ENCODE assay signal across 27 cellular contexts in genomic region chr6:25623874-25624273, GRCh38. TPM values are rescaled to one million over a fixed set of nuclear protein-coding genes. Genes with fewer than 3 reads are reported as not detected.
DNase-seq lines count a peak whose midpoint lies in the region; ATAC-seq and TF ChIP-seq lines count a peak whose summit lies in the region.
"Had no signal": no experiment of that assay in that cellular context is flagged by ENCODE, and none has a peak within 500 bp of the region (broad histone marks: within the 10 kb centered on the region; RNA-seq: fewer than 3 reads in every experiment).

No MANE protein-coding gene starts in this region.

- no peak overlapping the region for H3K4me2 ChIP-seq in SK-N-SH
- H3K4me2 ChIP-seq in OCI-LY7 (ENCODE audit: low read length): no peak overlapping the region
- H3K4me2 ChIP-seq: PC-9 had no signal

- H4K20me1 ChIP-seq in SK-N-SH (ENCODE audit: insufficient read depth) (no peaks in the 10 kb centered on the region), OCI-LY7 (ENCODE audit: insufficient read depth, low read length) (no peaks in the 10 kb centered on the region)

- no peak overlapping the region for H3K9ac ChIP-seq in SK-N-SH

- H3K4me1 ChIP-seq in SK-N-SH (ENCODE audit: control insufficient read depth in 1 of 2, insufficient read depth in 2 of 2, low read depth in 1 of 2, low read length in 1 of 2) (peaks cover 0 to 4% of the 10 kb centered on the region in 2 experiments; a peak in 1 of 4 replicates), OCI-LY7 (ENCODE audit: insufficient read depth, low read length, poor library complexity, severe bottlenecking) (no peaks in the 10 kb centered on the region), testis (no peaks in the 10 kb centered on the region)
- H3K4me1 ChIP-seq: heart left ventricle, vagina had no signal

- H3K9me2 ChIP-seq in SK-N-SH: no peaks in the 10 kb centered on the region
- no peaks in the 10 kb centered on the region for H3K9me2 ChIP-seq in OCI-LY7 (ENCODE audit: insufficient read depth, low read length)

- H3K27me3 ChIP-seq in SK-N-SH (ENCODE audit: insufficient read depth) (no peaks in the 10 kb centered on the region), testis (no peaks in the 10 kb centered on the region)
- H3K27me3 ChIP-seq: vagina had no signal

- DNase-seq in SK-N-SH: peak; percentile 42
- peak; percentile 82 for DNase-seq in NCI-H1694 (lab: John Stamatoyannopoulos, UW)
- DNase-seq in OCI-LY7 (ENCODE audit: low spot score): no peak
- no peak for DNase-seq in stimulated activated naive CD4-positive, alpha-beta T cell treated with Interleukin-2 at 50 U/mL for 16 hours (lab: John Stamatoyannopoulos, UW)
- no peak for DNase-seq in SKM-1 treated with dmso at 0.1 percent for 144 hours (lab: John Stamatoyannopoulos, UW; ENCODE audit: unreplicated experiment)
- DNase-seq in testis: no peak
- DNase-seq: activated CD4-positive, alpha-beta T cell treated with anti-CD3 and anti-CD28 coated beads for 36 hours; activated CD8-positive, alpha-beta memory T cell treated with anti-CD3 and anti-CD28 coated beads for 24 hours; activated naive CD4-positive, alpha-beta T cell treated with Interleukin-2 at 50 U/mL for 16 hours; activated T-cell treated with anti-CD3 and anti-CD28 coated beads, Interleukin-2, amount 50 U/mL, for 4 hours; amygdala; caudate nucleus; CD8-positive, alpha-beta T cell; heart left ventricle; HFFc6; naive B cell; NCI-H1048; NCI-H524 treated with DMSO at 0.1 percent for 48 hours; occipital lobe; PC-9; SIG-M5; small intestine had no signal

- peak overlapping the region in 1 of 2 experiments; percentile 48; a peak in 1 of 4 replicates for H3K27ac ChIP-seq in SK-N-SH (ENCODE audit: low read depth in 2 of 2, low read length in 1 of 2)
- H3K27ac ChIP-seq in OCI-LY7 (ENCODE audit: low read depth, low read length, poor library complexity, severe bottlenecking): no peak overlapping the region
- H3K27ac ChIP-seq in testis: no peak overlapping the region
- H3K27ac ChIP-seq: heart left ventricle, PC-9, thoracic aorta, vagina had no signal

- no peak for TF ChIP-seq EP300 in SK-N-SH (IDR thresholded peaks at IDR 0.05; ENCODE audit: borderline replicate concordance in 1 of 2, low read depth in 1 of 2, low read length in 1 of 2)

- WGBS in SK-N-SH (ENCODE audit: low lambda C conversion rate): 8% methylated on average over 1 of the region's 1 CpG
- 50 to 63% methylated on average over 1 of the region's 1 CpG for WGBS in testis, 2 donors

- no peaks in the 10 kb centered on the region for H3K9me3 ChIP-seq in SK-N-SH
- no peaks in the 10 kb centered on the region for H3K9me3 ChIP-seq in OCI-LY7 (ENCODE audit: low read length)
- no peaks in the 10 kb centered on the region for H3K9me3 ChIP-seq in testis
- H3K9me3 ChIP-seq: heart left ventricle, thoracic aorta, vagina had no signal

- no peak for TF ChIP-seq POLR2A in testis (IDR thresholded peaks at IDR 0.05)

- H2AFZ ChIP-seq in SK-N-SH (ENCODE audit: low read depth): no peak overlapping the region
- no peak overlapping the region for H2AFZ ChIP-seq in OCI-LY7 (ENCODE audit: low read length)
- H2AFZ ChIP-seq: PC-9 had no signal

- POLR2A ChIA-PET in SK-N-SH (lab: Yijun Ruan, JAX): interaction anchor here (0.5 kb wide), 1 partner anchor 123 kb away, joined by 5 read pairs; no protein-coding TSS in a partner anchor
- POLR2A ChIA-PET in OCI-LY7 (lab: Charles Lee): no interaction called here

- no peak for TF ChIP-seq CTCF in SK-N-SH (IDR thresholded peaks at IDR 0.05)
- no peak for TF ChIP-seq CTCF in OCI-LY7 (conservative IDR thresholded peaks at IDR 0.05; ENCODE audit: low read length)
- TF ChIP-seq CTCF in testis (IDR thresholded peaks at IDR 0.05): no peak

- TSS peak; percentile 20 for BruUV-seq in OCI-LY7 (replicated peaks; lab: Mats Ljungman, UMichigan)

- CTCF ChIA-PET in SK-N-SH (lab: Yijun Ruan, JAX): interaction anchor here (0.5 to 2.3 kb wide), 5 partner anchors 22 to 400 kb away, joined by 3 to 8 read pairs (median 4); partner anchors contain the start of gene CARMIL1
- CTCF ChIA-PET in OCI-LY7 (lab: Charles Lee; ENCODE audit: unreplicated experiment): no interaction called here

- H3K79me2 ChIP-seq in SK-N-SH (ENCODE audit: insufficient read depth): no peaks in the 10 kb centered on the region
- no peaks in the 10 kb centered on the region for H3K79me2 ChIP-seq in OCI-LY7 (ENCODE audit: insufficient read depth, low read depth, low read length)

- H3K4me3 ChIP-seq in SK-N-SH (ENCODE audit: low read depth in 2 of 2, low read length in 1 of 2) (no peak overlapping the region), OCI-LY7 (ENCODE audit: low read depth, low read length, poor library complexity, severe bottlenecking) (no peak overlapping the region), testis (no peak overlapping the region)
- H3K4me3 ChIP-seq: heart left ventricle, PC-9, thoracic aorta, vagina had no signal

- no peaks in the 10 kb centered on the region for H3F3A ChIP-seq in SK-N-SH (replicated peaks; ENCODE audit: insufficient read depth)

- ATAC-seq in SK-N-SH treated with all-trans-retinoic acid at 6 μM for 48 hours: no peak
- ATAC-seq: activated CD4-positive, alpha-beta T cell treated with anti-CD3 and anti-CD28 coated beads for 36 hours; activated T-cell treated with anti-CD3 and anti-CD28 coated beads, Interleukin-2, amount 50 U/mL, for 4 hours; CD8-positive, alpha-beta T cell; heart left ventricle; stimulated activated memory B cell treated with anti-CD40 and anti-IgM and Interleukin-4, amounts not matched to agents 10 μg/mL and 1 μg/mL and 100 μg/mL, for 72 hours had no signal

- H3K36me3 ChIP-seq in SK-N-SH (replicated peaks in 1 of 2; ENCODE audit: control insufficient read depth in 1 of 2, insufficient read depth in 2 of 2, low read length in 1 of 2) (no peaks in the 10 kb centered on the region), OCI-LY7 (ENCODE audit: insufficient read depth, low read length) (peaks cover 15% of the 10 kb centered on the region; the same call in 1 of the 2 replicates), testis (ENCODE audit: low read depth, missing control alignments) (no peaks in the 10 kb centered on the region)
- H3K36me3 ChIP-seq: vagina had no signal

- TF ChIP-seq RAD21 in SK-N-SH (IDR thresholded peaks at IDR 0.05; ENCODE audit: low read length): no peak

- intact Hi-C loops in OCI-LY7 (cut with micrococcal nuclease; ENCODE audit: unreplicated experiment): no loop called here
- intact Hi-C loops in testis (cut with DNase I; ENCODE audit: low total_unique reads): no loop called here

TF ChIP-seq in SK-N-SH, 30 proteins besides CTCF, POLR2A, EP300 and RAD21:
- TF ChIP-seq MAX (IDR thresholded peaks at IDR 0.05; ENCODE audit: low read depth): no peak
- TF ChIP-seq POLR2AphosphoS5 (IDR thresholded peaks at IDR 0.05; ENCODE audit: low read depth, low read length): no peak
- 0 out of 2 replicates have a peak, but pooled peaks have one; percentile 16 for TF ChIP-seq RCOR1 (IDR thresholded peaks at IDR 0.05; ENCODE audit: low read length)
- peak; percentile 18; the same call in 1 of the 2 replicates for TF ChIP-seq GATA2 (CRISPR knock-in tag; IDR thresholded peaks at IDR 0.05)
TF ChIP-seq in SK-N-SH: peak in this region for 2.

TF ChIP-seq in SK-N-SH treated with all-trans-retinoic acid at 6 μM for 48 hours, 23 proteins besides CTCF, POLR2A, EP300 and RAD21:
- TF ChIP-seq TOX (CRISPR knock-in tag; IDR thresholded peaks at IDR 0.05; ENCODE audit: borderline replicate concordance): no peak
- TF ChIP-seq ISL1 (CRISPR knock-in tag; IDR thresholded peaks at IDR 0.05): no peak
- no peak for TF ChIP-seq ZFP3 (CRISPR knock-in tag; IDR thresholded peaks at IDR 0.05)
- no peak for TF ChIP-seq ESRRG (CRISPR knock-in tag; IDR thresholded peaks at IDR 0.05)
- no peak for TF ChIP-seq TCF4 (CRISPR knock-in tag; IDR thresholded peaks at IDR 0.05; ENCODE audit: borderline replicate concordance)
- TF ChIP-seq ZNF8 (CRISPR knock-in tag; IDR thresholded peaks at IDR 0.05): no peak
- no peak for TF ChIP-seq PPARA (CRISPR knock-in tag; IDR thresholded peaks at IDR 0.05; ENCODE audit: borderline replicate concordance)

RNA-seq across cellular contexts. Expression of gene SCGN, which starts 28.1 kb away (rescaled TPM):
- not detected in 2 replicates for polyA plus RNA-seq in SK-N-SH (2012; rRNA removed)
- polyA plus RNA-seq in SK-N-SH (2012; cell fraction: cytosol; rRNA removed): 0.03 and 0.07 TPM in 2 replicates
- polyA plus RNA-seq in SK-N-SH (2012; cell fraction: nucleus; rRNA removed): not detected in 2 replicates
- total RNA-seq in OCI-LY7 (2014; rRNA removed; shearing (Covaris generic)): not detected in 2 replicates
- not detected in 2 replicates for total RNA-seq in OCI-LY7 (2022)
- 1 to 10 TPM in 1 of 2 donors, under 1 TPM in 1; 0.37 to 2.0 TPM for total RNA-seq in testis
- 0.73 TPM for polyA plus RNA-seq in testis (ENCODE audit: insufficient read depth, low read depth, low replicate concordance)
- total RNA-seq: activated CD4-positive, alpha-beta T cell treated with anti-CD3 and anti-CD28 coated beads for 36 hours; activated T-cell treated with anti-CD3 and anti-CD28 coated beads, Interleukin-2, amount 50 U/mL, for 4 hours; CD8-positive, alpha-beta T cell; endothelial cell of umbilical vein; HFFc6; PC-9; vagina had no signal
- polyA plus RNA-seq: endothelial cell of umbilical vein had no signal

Comparison
In these comparisons a context has a peak if more than half of its experiments do, and no peak if none do; other contexts are left out.
1. DNase-seq: peak in SK-N-SH (single experiment) and NCI-H1694 (single experiment); none in OCI-LY7 (single experiment), stimulated activated naive CD4-positive, alpha-beta T cell treated with Interleukin-2 at 50 U/mL for 16 hours (single experiment), SKM-1 treated with dmso at 0.1 percent for 144 hours (single experiment) and testis (single experiment).